ENCODE assay signal across 18 cellular contexts in the genomic region with DNA sequence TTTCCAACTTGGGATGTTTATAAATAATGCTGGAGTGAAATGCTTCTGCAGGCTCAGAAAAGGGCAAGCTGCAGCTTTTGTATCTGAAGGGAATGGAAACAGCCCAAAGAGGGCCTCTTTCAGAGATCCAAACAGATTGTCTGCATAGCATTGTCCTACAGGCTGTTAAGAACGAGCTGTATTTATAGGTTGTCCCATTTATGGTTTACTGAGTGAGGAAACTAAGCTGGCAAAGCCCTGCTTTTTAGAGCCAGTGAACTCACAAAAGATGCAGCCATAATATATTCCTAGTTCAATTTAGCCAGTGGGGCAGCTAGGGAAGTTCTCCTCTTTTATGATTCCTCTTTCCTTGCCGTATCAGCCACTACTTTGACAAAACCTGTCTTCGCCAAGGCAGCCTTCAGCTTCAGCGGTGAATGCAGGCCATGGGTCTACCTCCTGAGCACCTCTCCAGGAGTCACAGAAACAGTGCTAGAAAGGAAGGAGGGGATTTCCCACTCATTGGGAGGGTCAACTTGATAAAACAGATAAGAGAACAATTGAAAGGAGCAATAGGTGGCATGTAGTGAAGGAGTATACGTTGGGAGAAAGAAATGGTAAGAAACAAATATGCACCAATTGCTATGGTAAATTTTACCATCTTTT. TPM values are rescaled to one million over a fixed set of nuclear protein-coding genes. Genes with fewer than 3 reads are reported as not detected.
A peak's percentile ranks its signal among the peaks of the same experiment; 100 is the strongest.
DNase-seq lines count a peak whose midpoint lies in the region; ATAC-seq and TF ChIP-seq lines count a peak whose summit lies in the region.
"Had no signal": no experiment of that assay in that cellular context is flagged by ENCODE, and none has a peak within 500 bp of the region (broad histone marks: within the 10 kb centered on the region; RNA-seq: fewer than 3 reads in every experiment).

No MANE protein-coding gene starts in this region.

- peaks cover 31% of the 10 kb centered on the region for H3K4me1 Mint-ChIP-seq in GM23338
- peaks cover 27% of the 10 kb centered on the region for H3K4me1 Mint-ChIP-seq in WTC11
- H3K4me1 Mint-ChIP-seq in stimulated activated naive CD8-positive, alpha-beta T cell treated with anti-CD3 and anti-CD28 coated beads, Interleukin-15, amount 100 ng/mL, for 72 hours: no peaks in the 10 kb centered on the region

- H3K9me3 ChIP-seq in hepatocyte (ENCODE audit: low read depth): no peaks in the 10 kb centered on the region
- H3K9me3 ChIP-seq in OCI-LY7 (ENCODE audit: low read length): no peaks in the 10 kb centered on the region
- H3K9me3 ChIP-seq: SJSA1 had no signal

- H3K27me3 ChIP-seq in GM23338 (ENCODE audit: insufficient read depth): no peaks in the 10 kb centered on the region
- H3K27me3 ChIP-seq in hepatocyte: no peaks in the 10 kb centered on the region
- H3K27me3 ChIP-seq: Peyer's patch had no signal

- DNase-seq in GM23338 (ENCODE audit: low spot score) (no peak), WTC11 (ENCODE audit: low spot score) (no peak), hepatocyte (ENCODE audit: low spot score) (peak; percentile 12), superior temporal gyrus (ENCODE audit: extremely low spot score) (peak; percentile 70), OCI-LY7 (ENCODE audit: low spot score) (no peak)
- no peak for DNase-seq in stimulated activated naive CD8-positive, alpha-beta T cell treated with anti-CD3 and anti-CD28 coated beads, Interleukin-15, amount 100 ng/mL, for 72 hours
- DNase-seq: DMS 273 treated with DMSO at 0.1 percent for 48 hours, HCEC 1CT, NCI-H1417, NCI-H187, NCI-H2107, NCI-H226, NCI-H524, Peyer's patch had no signal

- H3F3A ChIP-seq in GM23338 (replicated peaks; ENCODE audit: low read depth): no peaks in the 10 kb centered on the region

- H3K4me1 ChIP-seq in GM23338 (ENCODE audit: insufficient read depth) (peaks cover 15% of the 10 kb centered on the region; the same call in 1 of the 2 replicates), hepatocyte (ENCODE audit: insufficient read depth) (peaks cover 3% of the 10 kb centered on the region), OCI-LY7 (ENCODE audit: insufficient read depth, low read length, poor library complexity, severe bottlenecking) (no peaks in the 10 kb centered on the region)
- H3K4me1 ChIP-seq: Peyer's patch, SJSA1 had no signal

- H3K4me2 ChIP-seq in GM23338 (0 out of 2 replicates have a peak overlapping the region, but pooled peaks have one; percentile 19), hepatocyte (peak overlapping the region; percentile 34), OCI-LY7 (ENCODE audit: low read length) (no peak overlapping the region)

- intact Hi-C loops in OCI-LY7 (cut with micrococcal nuclease; ENCODE audit: unreplicated experiment): no loop called here

- no peak overlapping the region for H3K4me3 ChIP-seq in GM23338
- H3K4me3 ChIP-seq in hepatocyte: no peak overlapping the region
- H3K4me3 ChIP-seq in OCI-LY7 (ENCODE audit: low read depth, low read length, poor library complexity, severe bottlenecking): no peak overlapping the region
- H3K4me3 ChIP-seq: GM12878, Peyer's patch, SJSA1 had no signal

- CTCF ChIA-PET in WTC11 (lab: Charles Lee) (interaction anchor here (0.8 to 1.5 kb wide), 3 partner anchors 46 to 107 kb away, joined by 3 to 5 read pairs (median 3); no protein-coding TSS in a partner anchor), OCI-LY7 (lab: Charles Lee; ENCODE audit: unreplicated experiment) (no interaction called here)

- H3K36me3 Mint-ChIP-seq in GM23338 (ENCODE audit: low read depth) (peaks cover 5% of the 10 kb centered on the region; the same call in 1 of the 3 replicates), WTC11 (0 out of 2 replicates have a peak, but pooled peaks cover 4% of the 10 kb centered on the region)

- H3K79me2 ChIP-seq in GM23338 (replicated peaks; ENCODE audit: insufficient read depth) (no peaks in the 10 kb centered on the region), hepatocyte (no peaks in the 10 kb centered on the region), OCI-LY7 (ENCODE audit: insufficient read depth, low read depth, low read length) (no peaks in the 10 kb centered on the region)

- H2AFZ ChIP-seq in GM23338 (peak overlapping the region; percentile 82), hepatocyte (no peak overlapping the region), OCI-LY7 (ENCODE audit: low read length) (no peak overlapping the region)

- no peak for TF ChIP-seq CTCF in GM23338 (conservative IDR thresholded peaks at IDR 0.05; ENCODE audit: low read depth in 2 of 2)
- no peak for TF ChIP-seq CTCF in WTC11 (IDR thresholded peaks at IDR 0.05)
- TF ChIP-seq CTCF in hepatocyte (IDR thresholded peaks at IDR 0.05; ENCODE audit: poor library complexity): no peak
- no peak for TF ChIP-seq CTCF in OCI-LY7 (conservative IDR thresholded peaks at IDR 0.05; ENCODE audit: low read length)

- no peaks in the 10 kb centered on the region for H3K36me3 ChIP-seq in GM23338 (ENCODE audit: insufficient read depth)
- no peaks in the 10 kb centered on the region for H3K36me3 ChIP-seq in hepatocyte (replicated peaks; ENCODE audit: insufficient read depth, low read depth)
- H3K36me3 ChIP-seq in OCI-LY7 (ENCODE audit: insufficient read depth, low read length): no peaks in the 10 kb centered on the region
- H3K36me3 ChIP-seq: Peyer's patch, SJSA1 had no signal

- POLR2A ChIA-PET in WTC11 (lab: Charles Lee) (no interaction called here), OCI-LY7 (lab: Charles Lee) (no interaction called here)

- H3K4me3 Mint-ChIP-seq in GM23338 (no peak overlapping the region), WTC11 (no peak overlapping the region)
- no peak overlapping the region for H3K4me3 Mint-ChIP-seq in stimulated activated naive CD8-positive, alpha-beta T cell treated with anti-CD3 and anti-CD28 coated beads, Interleukin-15, amount 100 ng/mL, for 72 hours

- H3K27me3 Mint-ChIP-seq in GM23338 (ENCODE audit: insufficient read depth, low read depth, poor library complexity) (no peaks in the 10 kb centered on the region), WTC11 (ENCODE audit: low read depth) (no peaks in the 10 kb centered on the region)
- peaks cover 22% of the 10 kb centered on the region for H3K27me3 Mint-ChIP-seq in stimulated activated naive CD8-positive, alpha-beta T cell treated with anti-CD3 and anti-CD28 coated beads, Interleukin-15, amount 100 ng/mL, for 72 hours

- no peaks in the 10 kb centered on the region for H3K9me2 ChIP-seq in GM23338 (ENCODE audit: insufficient read depth)
- no peaks in the 10 kb centered on the region for H3K9me2 ChIP-seq in hepatocyte (replicated peaks; ENCODE audit: insufficient read depth)
- H3K9me2 ChIP-seq in OCI-LY7 (ENCODE audit: insufficient read depth, low read length): no peaks in the 10 kb centered on the region

- no peak overlapping the region for H3K27ac Mint-ChIP-seq in GM23338
- H3K27ac Mint-ChIP-seq in WTC11: peak overlapping the region; percentile 22
- H3K27ac Mint-ChIP-seq in stimulated activated naive CD8-positive, alpha-beta T cell treated with anti-CD3 and anti-CD28 coated beads, Interleukin-15, amount 100 ng/mL, for 72 hours: no peak overlapping the region

- H3K27ac ChIP-seq in GM23338 (ENCODE audit: low read depth): no peak overlapping the region
- peak overlapping the region; percentile 45 for H3K27ac ChIP-seq in hepatocyte
- no peak overlapping the region for H3K27ac ChIP-seq in OCI-LY7 (ENCODE audit: low read depth, low read length, poor library complexity, severe bottlenecking)
- H3K27ac ChIP-seq: C4-2B, Peyer's patch, SJSA1 had no signal

- WGBS in hepatocyte (ENCODE audit: low lambda C conversion rate, missing lambda C conversion rate): 49% methylated on average over 5 of the region's 5 CpGs

- H3K9me3 Mint-ChIP-seq in GM23338: 0 out of 3 replicates have a peak, but pooled peaks cover 2% of the 10 kb centered on the region
- H3K9me3 Mint-ChIP-seq in WTC11: peaks cover 8% of the 10 kb centered on the region
- H3K9me3 Mint-ChIP-seq in stimulated activated naive CD8-positive, alpha-beta T cell treated with anti-CD3 and anti-CD28 coated beads, Interleukin-15, amount 100 ng/mL, for 72 hours: no peaks in the 10 kb centered on the region

- ATAC-seq in GM23338 (peak; percentile 74), WTC11 (peak; percentile 34; the same call in 1 of the 2 replicates), GM21619 (IDR thresholded peaks at IDR 0.05; ENCODE audit: unreplicated experiment) (no peak)
- no peak for ATAC-seq in stimulated activated naive CD8-positive, alpha-beta T cell treated with anti-CD3 and anti-CD28 coated beads, Interleukin-15, amount 100 ng/mL, for 72 hours
- ATAC-seq: GM12878 had no signal

- no TSS peak for BruUV-seq in OCI-LY7 (replicated peaks; lab: Mats Ljungman, UMichigan)

- H4K20me1 ChIP-seq in GM23338 (replicated peaks; ENCODE audit: insufficient read depth) (no peaks in the 10 kb centered on the region), hepatocyte (ENCODE audit: insufficient read depth, poor library complexity, severe bottlenecking) (no peaks in the 10 kb centered on the region), OCI-LY7 (ENCODE audit: insufficient read depth, low read length) (no peaks in the 10 kb centered on the region)

RNA-seq across cellular contexts. Expression of gene KIAA0319, which starts 15.0 kb away (rescaled TPM):
- 1.0 and 1.4 TPM in 2 replicates for total RNA-seq in GM23338 (2014; rRNA removed; shearing (Covaris generic))
- polyA plus RNA-seq in GM23338 (2016; fragmentation: Nextera tagmentation; extraction: Ambion mirVana): 0.44 and 0.54 TPM in 2 replicates
- total RNA-seq in WTC11 (2021): 0.41 to 0.81 TPM (median 0.50 TPM) in 3 replicates
- total RNA-seq in hepatocyte: 0.32 and 0.47 TPM in 2 replicates
- 0.42 and 0.44 TPM in 2 replicates for polyA plus RNA-seq in hepatocyte
- total RNA-seq in OCI-LY7 (2014; rRNA removed; shearing (Covaris generic)): 0.46 and 0.50 TPM in 2 replicates
- total RNA-seq in OCI-LY7 (2022): 0.66 and 0.76 TPM in 2 replicates
- total RNA-seq: SJSA1 had no signal

RNA-seq across cellular contexts. Expression of gene TDP2, which starts 35.7 kb away (rescaled TPM):
- total RNA-seq in GM23338 (2014; rRNA removed; shearing (Covaris generic)): 47.8 and 64.5 TPM in 2 replicates
- polyA plus RNA-seq in GM23338 (2016; fragmentation: Nextera tagmentation; extraction: Ambion mirVana) (41.8 and 46.8 TPM in 2 replicates), hepatocyte (58.3 and 75.5 TPM in 2 replicates)
- total RNA-seq in WTC11 (2021) (43.5 to 49.1 TPM (median 45.8 TPM) in 3 replicates), hepatocyte (106 and 117 TPM in 2 replicates), OCI-LY7 (2022) (39.4 and 39.6 TPM in 2 replicates)
- total RNA-seq in OCI-LY7 (2014; rRNA removed; shearing (Covaris generic)): 22.5 and 27.2 TPM in 2 replicates

RNA-seq across cellular contexts. Expression of gene ACOT13, which starts 35.9 kb away (rescaled TPM):
- 17.4 and 17.8 TPM in 2 replicates for total RNA-seq in GM23338 (2014; rRNA removed; shearing (Covaris generic))
- polyA plus RNA-seq in GM23338 (2016; fragmentation: Nextera tagmentation; extraction: Ambion mirVana): 175 and 190 TPM in 2 replicates
- total RNA-seq in WTC11 (2021): 54.0 to 64.0 TPM (median 62.8 TPM) in 3 replicates
- 19.7 and 30.1 TPM in 2 replicates for total RNA-seq in hepatocyte
- polyA plus RNA-seq in hepatocyte: 52.5 and 61.6 TPM in 2 replicates
- 4.1 and 6.7 TPM in 2 replicates for total RNA-seq in OCI-LY7 (2014; rRNA removed; shearing (Covaris generic))
- 16.4 and 19.0 TPM in 2 replicates for total RNA-seq in OCI-LY7 (2022)

Comparison
In these comparisons a context has a peak if more than half of its experiments do, and no peak if none do; other contexts are left out.
1. ATAC-seq: peak in GM23338 (single experiment) and WTC11 (single experiment); none in stimulated activated naive CD8-positive, alpha-beta T cell treated with anti-CD3 and anti-CD28 coated beads, Interleukin-15, amount 100 ng/mL, for 72 hours (single experiment) and GM21619 (single experiment).
2. DNase-seq: peak in hepatocyte (single experiment) and superior temporal gyrus (single experiment); none in GM23338 (single experiment), WTC11 (single experiment), stimulated activated naive CD8-positive, alpha-beta T cell treated with anti-CD3 and anti-CD28 coated beads, Interleukin-15, amount 100 ng/mL, for 72 hours (0 of 2) and OCI-LY7 (single experiment).